ENCODE assay signal across 8 cellular contexts in genomic region chr15:73052679-73053397, GRCh38. TPM values are rescaled to one million over a fixed set of nuclear protein-coding genes. Genes with fewer than 3 reads are reported as not detected.
DNase-seq lines count a peak whose midpoint lies in the region; ATAC-seq and TF ChIP-seq lines count a peak whose summit lies in the region.

No MANE protein-coding gene starts in this region.

- H3K4me1 ChIP-seq in esophagus (ENCODE audit: control insufficient read depth in 2 of 2, insufficient read depth in 2 of 2, low read length in 1 of 2) (no peaks in the 10 kb centered on the region), mucosa of descending colon (ENCODE audit: low read depth) (peaks cover 23% of the 10 kb centered on the region), stomach (peaks cover 7 to 46% (median 26%) of the 10 kb centered on the region in 4 donors)

- H3K36me3 ChIP-seq in esophagus (ENCODE audit: control insufficient read depth in 2 of 2, insufficient read depth in 2 of 2, low read length in 1 of 2) (no peaks in the 10 kb centered on the region), mucosa of descending colon (ENCODE audit: low read depth) (no peaks in the 10 kb centered on the region), stomach (no peaks in the 10 kb centered on the region)

- H3K9me3 ChIP-seq in esophagus (ENCODE audit: control insufficient read depth in 2 of 2, insufficient read depth in 1 of 2, low read depth in 1 of 2, low read length in 1 of 2) (no peaks in the 10 kb centered on the region), mucosa of descending colon (no peaks in the 10 kb centered on the region), stomach (no peaks in the 10 kb centered on the region)

- ATAC-seq in HG02938 (IDR thresholded peaks at IDR 0.05; ENCODE audit: unreplicated experiment) (peak; percentile 38), mucosa of descending colon (peak; percentile 23), HG03378 (IDR thresholded peaks at IDR 0.05; ENCODE audit: unreplicated experiment) (no peak)

- H3K27me3 ChIP-seq in esophagus (ENCODE audit: control insufficient read depth in 1 of 2, insufficient read depth in 2 of 2, low read length in 2 of 2) (no peaks in the 10 kb centered on the region), stomach (peaks cover 0 to 21% (median 0%) of the 10 kb centered on the region in 3 donors)

- WGBS in esophagus, 2 donors = 1 to 3% methylated on average over 41 to 59 of the region's 59 CpGs
- 1% methylated on average over 12 to 59 of the region's 59 CpGs for WGBS in stomach, 5 donors

- H3K27ac ChIP-seq in esophagus (ENCODE audit: low read depth in 2 of 2, low read length in 1 of 2) (peak overlapping the region; percentile 77 to 97), stomach (peak overlapping the region; percentile 83 to 97 (median 91))

- no peak for TF ChIP-seq EP300 in stomach (IDR thresholded peaks at IDR 0.05)

- no peak for TF ChIP-seq POLR2A in stomach (IDR thresholded peaks at IDR 0.05)

- H3K4me3 ChIP-seq in GM12865 (ENCODE audit: low read depth, low read length) (peak overlapping the region; percentile 52), esophagus (ENCODE audit: low read depth in 1 of 2, low read length in 2 of 2) (peak overlapping the region; percentile 85 to 89), mucosa of descending colon (peak overlapping the region; percentile 67), stomach (peak overlapping the region; percentile 86 to 94 (median 88))

- intact Hi-C loops in mucosa of descending colon (cut with DNase I, micrococcal nuclease) = no loop called here
- intact Hi-C loops in stomach (cut with DNase I; ENCODE audit: low total_unique reads) = no loop called here

- TF ChIP-seq CTCF in GM12865 (IDR thresholded peaks at IDR 0.05; ENCODE audit: insufficient read depth, low read depth, low read length, missing control alignments) (peak; percentile 9), mucosa of descending colon (IDR thresholded peaks at IDR 0.05) (no peak), stomach (IDR thresholded peaks at IDR 0.05) (peak in 2 of 7 experiments; percentile 22 to 33)

- DNase-seq in GM12865 (ENCODE audit: low read depth) (peak; percentile 21), NCI-H524 treated with DMSO at 0.1 percent for 48 hours (lab: John Stamatoyannopoulos, UW) (peak; percentile 71), mucosa of descending colon (peak; percentile 65 to 74 (median 71)), stomach (peak; percentile 29)
- peak; percentile 21 for DNase-seq in activated CD8-positive, alpha-beta memory T cell treated with anti-CD3 and anti-CD28 coated beads, Interleukin-2, amount 50 U/mL, for 4 hours

RNA-seq across cellular contexts. Expression of gene NEO1, which starts 0.6 kb away (rescaled TPM):
- polyA plus RNA-seq in esophagus = 1 to 10 TPM; 5.7 to 7.3 TPM
- total RNA-seq in mucosa of descending colon = 100 to 1,000 TPM; 106 to 188 (median 166) TPM
- total RNA-seq in stomach = 100 to 1,000 TPM in 1 of 5 donors, 10 to 100 TPM in 4; 10.7 to 182 (median 53.9) TPM
- 1 to 10 TPM; 4.7 to 7.2 (median 6.7) TPM for polyA plus RNA-seq in stomach

Comparison
In these comparisons a context has a peak if more than half of its experiments do, and no peak if none do; other contexts are left out.
1. DNase-seq: peak in every context shown above with its lines; median percentile 71 in NCI-H524 treated with DMSO at 0.1 percent for 48 hours; 71 in mucosa of descending colon; 29 in stomach; 21 in GM12865; 21 in activated CD8-positive, alpha-beta memory T cell treated with anti-CD3 and anti-CD28 coated beads, Interleukin-2, amount 50 U/mL, for 4 hours.